ENCODE assay signal across 8 cellular contexts in genomic region chr1:2205191-2205952, GRCh38. TPM values are rescaled to one million over a fixed set of nuclear protein-coding genes. Genes with fewer than 3 reads are reported as not detected.
DNase-seq lines count a peak whose midpoint lies in the region; ATAC-seq and TF ChIP-seq lines count a peak whose summit lies in the region.

No MANE protein-coding gene starts in this region.

- intact Hi-C loops in activated CD8-positive, alpha-beta T cell treated with anti-CD3 and anti-CD28 coated beads for 36 hours (cut with micrococcal nuclease): no loop called here

- peak overlapping the region in 1 of 2 experiments; percentile 77 for H3K23ac ChIP-seq in mesenchymal stem cell (ENCODE audit: low read length in 2 of 2)

- H3K27ac Mint-ChIP-seq in activated CD8-positive, alpha-beta T cell treated with anti-CD3 and anti-CD28 coated beads for 36 hours: no peak overlapping the region

- H3K27me3 Mint-ChIP-seq in activated CD8-positive, alpha-beta T cell treated with anti-CD3 and anti-CD28 coated beads for 36 hours: no peaks in the 10 kb centered on the region

- H3K36me3 ChIP-seq in mesenchymal stem cell (ENCODE audit: control insufficient read depth in 1 of 2, insufficient read depth in 2 of 2, low read depth in 1 of 2, low read length in 2 of 2): no peaks in the 10 kb centered on the region

- peak overlapping the region; percentile 58 to 67 for H3K4me3 ChIP-seq in mesenchymal stem cell (ENCODE audit: insufficient read depth in 1 of 2, low read depth in 1 of 2, low read length in 2 of 2)

- H3K79me1 ChIP-seq in mesenchymal stem cell (replicated peaks; ENCODE audit: low read length, poor library complexity, severe bottlenecking): peaks cover 6% of the 10 kb centered on the region

- peak overlapping the region; percentile 8 for H2AFZ ChIP-seq in mesenchymal stem cell (ENCODE audit: low read depth, low read length)

- no peak overlapping the region for H2BK5ac ChIP-seq in mesenchymal stem cell (ENCODE audit: low read depth, low read length, poor library complexity, severe bottlenecking)

- peak overlapping the region; percentile 58 for H3K9ac ChIP-seq in mesenchymal stem cell (ENCODE audit: low read length)

- H2AK5ac ChIP-seq in mesenchymal stem cell (ENCODE audit: low read length, severe bottlenecking): peak overlapping the region; percentile 3

- WGBS in mesenchymal stem cell: 11% methylated on average over 75 of the region's 84 CpGs

- H4K91ac ChIP-seq in mesenchymal stem cell (ENCODE audit: low read length): peak overlapping the region; percentile 83

- H3K18ac ChIP-seq in mesenchymal stem cell (ENCODE audit: low read depth in 1 of 2, low read length in 2 of 2): peak overlapping the region; percentile 74 to 93

- peak overlapping the region; percentile 52 for H3K4me3 Mint-ChIP-seq in activated CD8-positive, alpha-beta T cell treated with anti-CD3 and anti-CD28 coated beads for 36 hours

- DNase-seq in NCI-H524 (lab: John Stamatoyannopoulos, UW): peak; percentile 44 to 76
- DNase-seq in NCI-H524 treated with DMSO at 0.1 percent for 48 hours (lab: John Stamatoyannopoulos, UW): no peak
- DNase-seq in NCI-H446 (lab: John Stamatoyannopoulos, UW): peak; percentile 53 to 90
- DNase-seq in activated CD8-positive, alpha-beta T cell treated with anti-CD3 and anti-CD28 coated beads for 36 hours: peak; percentile 95
- peak; percentile 92 for DNase-seq in effector CD4-positive, alpha-beta T cell
- peak; percentile 92 for DNase-seq in mesenchymal stem cell
- DNase-seq in stimulated activated CD8-positive, alpha-beta memory T cell treated with anti-CD3 and anti-CD28 coated beads, Interleukin-15, amount 100 ng/mL, for 4 hours (ENCODE audit: low read depth in 2 of 2): peak; percentile 86 to 88

- H2BK12ac ChIP-seq in mesenchymal stem cell (ENCODE audit: low read length in 2 of 2): peak overlapping the region; percentile 49 to 80

- TF ChIP-seq CTCF in activated CD8-positive, alpha-beta T cell treated with anti-CD3 and anti-CD28 coated beads for 36 hours (IDR thresholded peaks at IDR 0.05): no peak

- no peaks in the 10 kb centered on the region for H3K27me3 ChIP-seq in mesenchymal stem cell (ENCODE audit: control insufficient read depth in 1 of 2, insufficient read depth in 1 of 2, low read length in 2 of 2)

- peak overlapping the region; percentile 6 to 93 for H3K4ac ChIP-seq in mesenchymal stem cell (ENCODE audit: low read depth in 1 of 2, low read length in 2 of 2)

- H3K9me3 ChIP-seq in mesenchymal stem cell (ENCODE audit: control insufficient read depth, low read length): no peaks in the 10 kb centered on the region

- H3K4me1 Mint-ChIP-seq in activated CD8-positive, alpha-beta T cell treated with anti-CD3 and anti-CD28 coated beads for 36 hours (ENCODE audit: low read depth): peaks cover 2% of the 10 kb centered on the region

- peak overlapping the region; percentile 96 for H4K8ac ChIP-seq in mesenchymal stem cell (ENCODE audit: low read length)

- H3K14ac ChIP-seq in mesenchymal stem cell (ENCODE audit: low read length in 2 of 2): peak overlapping the region in 1 of 2 experiments; percentile 67

- peaks cover 55% of the 10 kb centered on the region for H3K4me1 ChIP-seq in mesenchymal stem cell (ENCODE audit: control insufficient read depth, insufficient read depth, low read depth, low read length)

- H2BK120ac ChIP-seq in mesenchymal stem cell (ENCODE audit: low read depth, low read length): peak overlapping the region; percentile 36

- CTCF ChIA-PET in activated CD8-positive, alpha-beta T cell treated with anti-CD3 and anti-CD28 coated beads for 36 hours (lab: Charles Lee): interaction anchor here (1.0 to 1.4 kb wide), 2 partner anchors 176 to 177 kb away, joined by 3 read pairs; no protein-coding TSS in a partner anchor

- no peaks in the 10 kb centered on the region for H3K36me3 Mint-ChIP-seq in activated CD8-positive, alpha-beta T cell treated with anti-CD3 and anti-CD28 coated beads for 36 hours (ENCODE audit: low read depth)

- H2BK15ac ChIP-seq in mesenchymal stem cell (ENCODE audit: low read depth, poor library complexity, severe bottlenecking): peak overlapping the region; percentile 52

- POLR2A ChIA-PET in activated CD8-positive, alpha-beta T cell treated with anti-CD3 and anti-CD28 coated beads for 36 hours (lab: Charles Lee): interaction anchor here (0.7 to 3.9 kb wide), 2 partner anchors 24 to 342 kb away, joined by 3 to 15 read pairs; no protein-coding TSS in a partner anchor

- H3K27ac ChIP-seq in mesenchymal stem cell (ENCODE audit: low read length, poor library complexity, severe bottlenecking): no peak overlapping the region

- H3K9me3 Mint-ChIP-seq in activated CD8-positive, alpha-beta T cell treated with anti-CD3 and anti-CD28 coated beads for 36 hours: no peaks in the 10 kb centered on the region

- peak overlapping the region; percentile 84 for H3K4me2 ChIP-seq in mesenchymal stem cell (ENCODE audit: low read length, poor library complexity, severe bottlenecking)

- peak; percentile 57 for ATAC-seq in HG02973 (IDR thresholded peaks at IDR 0.05; ENCODE audit: unreplicated experiment)
- ATAC-seq in activated CD8-positive, alpha-beta T cell treated with anti-CD3 and anti-CD28 coated beads for 36 hours: peak; percentile 91

RNA-seq across cellular contexts. Expression of gene FAAP20, which starts 10.8 kb away (rescaled TPM):
- 10 to 100 TPM; 64.7 to 71.7 TPM for total RNA-seq in activated CD8-positive, alpha-beta T cell treated with anti-CD3 and anti-CD28 coated beads for 36 hours
- 84.5 TPM for polyA plus RNA-seq in mesenchymal stem cell (2013, experiment 1 of 2)
- polyA plus RNA-seq in mesenchymal stem cell (2013, experiment 2 of 2): 86.1 TPM

RNA-seq across cellular contexts. Expression of gene SKI, which starts 22.7 kb away (rescaled TPM):
- 10 to 100 TPM; 27.5 to 28.3 TPM for total RNA-seq in activated CD8-positive, alpha-beta T cell treated with anti-CD3 and anti-CD28 coated beads for 36 hours
- 43.3 TPM for polyA plus RNA-seq in mesenchymal stem cell (2013, experiment 1 of 2)
- polyA plus RNA-seq in mesenchymal stem cell (2013, experiment 2 of 2): 44.2 TPM
